In the genomic region with DNA sequence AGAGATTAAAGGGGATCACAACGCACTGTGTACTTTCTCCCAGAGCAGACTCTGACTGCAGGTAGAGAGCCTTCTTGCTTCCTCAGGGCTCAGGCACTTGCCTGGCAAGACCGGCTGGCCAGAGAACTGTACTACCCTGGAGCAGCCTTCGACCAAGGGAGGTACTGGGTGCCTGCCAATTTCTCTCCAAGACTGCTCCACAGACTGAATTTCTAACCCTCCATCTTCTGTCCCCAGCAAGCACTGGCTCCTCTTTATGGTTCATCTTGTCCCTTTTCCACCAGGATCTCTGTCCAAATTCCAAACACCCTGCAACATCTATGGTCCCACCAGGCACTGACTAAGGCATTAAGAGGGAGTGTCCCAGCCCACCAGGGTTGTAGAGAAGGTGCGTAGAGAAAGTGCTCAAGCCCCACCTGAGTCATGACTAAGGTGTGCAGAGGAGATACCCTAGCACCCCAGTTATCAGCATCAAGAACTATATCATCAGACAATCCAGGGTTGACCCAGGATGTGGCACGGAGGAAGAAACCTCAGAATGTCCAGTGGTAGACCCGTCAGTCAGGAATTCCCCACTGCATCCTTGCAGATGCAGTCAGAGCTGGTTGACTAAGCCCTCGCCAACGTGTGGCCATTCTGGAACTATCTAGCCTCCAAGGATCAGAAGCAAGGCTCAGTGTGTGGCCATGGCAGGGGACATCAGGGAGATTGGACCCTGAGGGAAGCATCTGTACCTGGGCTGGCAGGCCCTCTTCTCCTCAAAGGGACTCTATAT, we compare ENCODE assay signal across 11 cellular contexts.
DNase-seq lines count a peak whose midpoint lies in the region; ATAC-seq and TF ChIP-seq lines count a peak whose summit lies in the region.
"Had no signal": no experiment of that assay in that cellular context is flagged by ENCODE, and none has a peak within 500 bp of the region (broad histone marks: within the 10 kb centered on the region; RNA-seq: fewer than 3 reads in every experiment).

No MANE protein-coding gene starts in this region.

- H3K4me3 Mint-ChIP-seq in endodermal cell (no peak overlapping the region), T-helper 17 cell (no peak overlapping the region)
- H3K4me3 Mint-ChIP-seq: type B pancreatic cell had no signal

- H3K4me3 ChIP-seq in SJSA1 (no peak overlapping the region), endodermal cell (ENCODE audit: low read length) (no peak overlapping the region), parathyroid adenoma (ENCODE audit: low read depth, low read length) (no peak overlapping the region), lower lobe of right lung (no peak overlapping the region)
- H3K4me3 ChIP-seq: psoas muscle had no signal

- H3K79me2 ChIP-seq in parathyroid adenoma = peaks cover 3% of the 10 kb centered on the region

- H3K27ac ChIP-seq in SJSA1 (peak overlapping the region; percentile 65), endodermal cell (ENCODE audit: low read depth, low read length) (no peak overlapping the region), parathyroid adenoma (peak overlapping the region; percentile 96), lower lobe of right lung (no peak overlapping the region)
- H3K27ac ChIP-seq: C4-2B, psoas muscle, WERI-Rb-1 had no signal

- no peak overlapping the region for H3K9ac ChIP-seq in endodermal cell (ENCODE audit: extremely low read depth, low read length, poor library complexity, severe bottlenecking)
- H3K9ac ChIP-seq in parathyroid adenoma = no peak overlapping the region

- TF ChIP-seq CTCF in endodermal cell (conservative IDR thresholded peaks at IDR 0.05) (no peak), parathyroid adenoma (IDR thresholded peaks at IDR 0.05) (no peak), lower lobe of right lung (IDR thresholded peaks at IDR 0.05) (no peak)

- H3K27me3 ChIP-seq in SJSA1 (replicated peaks) (no peaks in the 10 kb centered on the region), endodermal cell (ENCODE audit: control insufficient read depth, insufficient read depth, low read length, poor library complexity, severe bottlenecking) (no peaks in the 10 kb centered on the region), parathyroid adenoma (ENCODE audit: control insufficient read depth, insufficient read depth, low read length) (no peaks in the 10 kb centered on the region), lower lobe of right lung (ENCODE audit: low read depth) (no peaks in the 10 kb centered on the region)

- no peaks in the 10 kb centered on the region for H3K27me3 Mint-ChIP-seq in endodermal cell (ENCODE audit: insufficient read depth)
- no peaks in the 10 kb centered on the region for H3K27me3 Mint-ChIP-seq in T-helper 17 cell
- H3K27me3 Mint-ChIP-seq: type B pancreatic cell had no signal

- H3K27ac Mint-ChIP-seq in endodermal cell = no peak overlapping the region
- H3K27ac Mint-ChIP-seq in T-helper 17 cell = no peak overlapping the region
- H3K27ac Mint-ChIP-seq: type B pancreatic cell had no signal

- WGBS in endodermal cell (ENCODE audit: insufficient coverage in 1 of 2, insufficient read length in 1 of 2), 2 experiments = 90 to 92% methylated on average over 7 to 8 of the region's 8 CpGs

- H3K4me1 Mint-ChIP-seq in endodermal cell = no peaks in the 10 kb centered on the region
- peaks cover 6% of the 10 kb centered on the region for H3K4me1 Mint-ChIP-seq in T-helper 17 cell

- H3K9me3 ChIP-seq in SJSA1 (replicated peaks) (no peaks in the 10 kb centered on the region), endodermal cell (ENCODE audit: control insufficient read depth, low read length) (no peaks in the 10 kb centered on the region), parathyroid adenoma (ENCODE audit: control insufficient read depth, low read length) (no peaks in the 10 kb centered on the region), T-helper 17 cell (ENCODE audit: control insufficient read depth, low read length, poor library complexity, severe bottlenecking) (no peaks in the 10 kb centered on the region), lower lobe of right lung (no peaks in the 10 kb centered on the region)
- H3K9me3 ChIP-seq: psoas muscle had no signal

- intact Hi-C loops in lower lobe of right lung (cut with DNase I) = no loop called here

- H3K4me2 ChIP-seq in parathyroid adenoma (ENCODE audit: low read length) = no peak overlapping the region

- no peak for ATAC-seq in T-helper 17 cell
- ATAC-seq in GM18858 (IDR thresholded peaks at IDR 0.05; ENCODE audit: unreplicated experiment) = no peak
- ATAC-seq in lower lobe of right lung = no peak
- ATAC-seq: psoas muscle had no signal

- no peaks in the 10 kb centered on the region for H3K9me3 Mint-ChIP-seq in endodermal cell
- H3K9me3 Mint-ChIP-seq: type B pancreatic cell had no signal

- H3K4me1 ChIP-seq in SJSA1 (replicated peaks) (peaks cover 46% of the 10 kb centered on the region), endodermal cell (ENCODE audit: control insufficient read depth, insufficient read depth, low read length) (no peaks in the 10 kb centered on the region), parathyroid adenoma (peaks cover 85% of the 10 kb centered on the region), lower lobe of right lung (no peaks in the 10 kb centered on the region)

- peaks cover 40% of the 10 kb centered on the region for H3K36me3 Mint-ChIP-seq in endodermal cell (ENCODE audit: low read depth)
- peaks cover 8% of the 10 kb centered on the region for H3K36me3 Mint-ChIP-seq in T-helper 17 cell (ENCODE audit: low read depth)

- DNase-seq in EH (ENCODE audit: low read depth) (peak; percentile 52), SJSA1 (ENCODE audit: low read depth in 1 of 2, low spot score in 2 of 2) (peak; percentile 18 to 67), endodermal cell (peak; percentile 27), T-helper 17 cell (no peak), lower lobe of right lung (no peak)
- DNase-seq: psoas muscle, WERI-Rb-1 had no signal

- H3K36me3 ChIP-seq in SJSA1 (peaks cover 61% of the 10 kb centered on the region), endodermal cell (ENCODE audit: control insufficient read depth, insufficient read depth, low read length) (peaks cover 55% of the 10 kb centered on the region), parathyroid adenoma (ENCODE audit: control insufficient read depth, insufficient read depth, low read length) (no peaks in the 10 kb centered on the region), lower lobe of right lung (peaks cover 84% of the 10 kb centered on the region)

- no peak overlapping the region for H2AFZ ChIP-seq in parathyroid adenoma

Comparison
In these comparisons a context has a peak if more than half of its experiments do, and no peak if none do; other contexts are left out.
1. DNase-seq: peak in EH (single experiment), SJSA1 (2 of 2) and endodermal cell (single experiment); none in T-helper 17 cell (0 of 3) and lower lobe of right lung (single experiment).
2. H3K27ac ChIP-seq: peak in SJSA1 (single experiment) and parathyroid adenoma (single experiment); none in endodermal cell (single experiment) and lower lobe of right lung (single experiment).